In genomic region chr6:149648148-149649145, GRCh38 we compare ENCODE assay signal across 1 cellular context.
TF ChIP-seq lines count a peak whose summit lies in the region.

Gene KATNA1 (minus strand): TSS chr6:149648714. CDS start chr6:149638547, 10,167 bp downstream.

TF ChIP-seq in HepG2, 621 proteins besides CTCF, POLR2A, EP300 and RAD21 (continued from another document and continues in another):
- TF ChIP-seq ARID4A (CRISPR knock-in tag; IDR thresholded peaks at IDR 0.05; ENCODE audit: borderline replicate concordance) (peak; percentile 98), RNF219 (CRISPR knock-in tag; IDR thresholded peaks at IDR 0.05) (peak; percentile 94; the same call in 1 of the 2 replicates), ADNP (CRISPR knock-in tag; IDR thresholded peaks at IDR 0.05) (no peak), NR3C1 (CRISPR knock-in tag; IDR thresholded peaks at IDR 0.05) (no peak), ZBTB7B (CRISPR knock-in tag; IDR thresholded peaks at IDR 0.05) (peak; percentile 94), ZNF331 (CRISPR knock-in tag; IDR thresholded peaks at IDR 0.05) (peak; percentile 97), SPEN (CRISPR knock-in tag; IDR thresholded peaks at IDR 0.05; ENCODE audit: low read depth) (peak; percentile 98), HOXD1 (CRISPR knock-in tag; IDR thresholded peaks at IDR 0.05) (peak; percentile 93; the same call in 1 of the 2 replicates), RFX3 (CRISPR knock-in tag; IDR thresholded peaks at IDR 0.05) (no peak), HDAC2 (CRISPR knock-in tag; IDR thresholded peaks at IDR 0.05) (peak; percentile 95), HIVEP1 (CRISPR knock-in tag; IDR thresholded peaks at IDR 0.05) (peak; percentile 95), HHEX (CRISPR knock-in tag; IDR thresholded peaks at IDR 0.05) (0 out of 2 replicates have a peak, but pooled peaks have one; percentile 27), TMF1 (CRISPR knock-in tag; IDR thresholded peaks at IDR 0.05; ENCODE audit: low read depth) (peak; percentile 98), ZNF235 (CRISPR knock-in tag; IDR thresholded peaks at IDR 0.05; ENCODE audit: borderline replicate concordance) (peak; percentile 30; the same call in 1 of the 2 replicates), GATAD1 (CRISPR knock-in tag; IDR thresholded peaks at IDR 0.05) (peak; percentile 88), ZNF337 (CRISPR knock-in tag; IDR thresholded peaks at IDR 0.05; ENCODE audit: borderline replicate concordance, low read depth) (peak; percentile 100), E2F1 (CRISPR knock-in tag; IDR thresholded peaks at IDR 0.05) (peak; percentile 96), SAP130 (CRISPR knock-in tag; IDR thresholded peaks at IDR 0.05; ENCODE audit: low read depth) (peak; percentile 99), ARNT (IDR thresholded peaks at IDR 0.05) (no peak), ZGPAT (CRISPR knock-in tag; IDR thresholded peaks at IDR 0.05) (peak; percentile 100), ZNF772 (CRISPR knock-in tag; IDR thresholded peaks at IDR 0.05) (peak; percentile 100), CREBL2 (CRISPR knock-in tag; IDR thresholded peaks at IDR 0.05; ENCODE audit: borderline replicate concordance) (peak; percentile 99; the same call in 1 of the 2 replicates), SP2 (CRISPR knock-in tag; IDR thresholded peaks at IDR 0.05) (peak; percentile 57; the same call in 1 of the 2 replicates), PHB2 (IDR thresholded peaks at IDR 0.05; ENCODE audit: partially characterized antibody) (no peak), ZNF468 (CRISPR knock-in tag; IDR thresholded peaks at IDR 0.05) (peak; percentile 66; the same call in 1 of the 2 replicates), TBP (CRISPR knock-in tag; IDR thresholded peaks at IDR 0.05) (no peak), GMEB1 (CRISPR knock-in tag; IDR thresholded peaks at IDR 0.05; ENCODE audit: borderline replicate concordance) (peak; percentile 96), MYC (CRISPR knock-in tag; IDR thresholded peaks at IDR 0.05; ENCODE audit: borderline replicate concordance) (peak; percentile 96), ZBTB46 (CRISPR knock-in tag; IDR thresholded peaks at IDR 0.05; ENCODE audit: borderline replicate concordance) (0 out of 2 replicates have a peak, but pooled peaks have one; percentile 93), GABPA (IDR thresholded peaks at IDR 0.05; ENCODE audit: low read depth, low read length) (peak; percentile 79), GABPA (CRISPR knock-in tag; IDR thresholded peaks at IDR 0.05; ENCODE audit: low read depth) (peak; percentile 91), MIXL1 (CRISPR knock-in tag; IDR thresholded peaks at IDR 0.05) (peak; percentile 92), ZNF883 (CRISPR knock-in tag; IDR thresholded peaks at IDR 0.05; ENCODE audit: not compliant biosample characterization) (peak; percentile 100), ZNF792 (CRISPR knock-in tag; IDR thresholded peaks at IDR 0.05) (peak; percentile 99), ASH2L (IDR thresholded peaks at IDR 0.05; ENCODE audit: insufficient read length, low read depth, low read length) (peak; percentile 94), ZFP90 (CRISPR knock-in tag; IDR thresholded peaks at IDR 0.05; ENCODE audit: borderline replicate concordance) (peak; percentile 98), POGK (CRISPR knock-in tag; conservative IDR thresholded peaks at IDR 0.05) (peak; percentile 99), ZNF44 (CRISPR knock-in tag; IDR thresholded peaks at IDR 0.05) (peak; percentile 97), ZNF431 (CRISPR knock-in tag; IDR thresholded peaks at IDR 0.05; ENCODE audit: borderline replicate concordance, low read depth) (peak; percentile 99), CENPX (CRISPR knock-in tag; IDR thresholded peaks at IDR 0.05) (no peak), ZNF207 (IDR thresholded peaks at IDR 0.05; ENCODE audit: borderline replicate concordance) (no peak), ZNF644 (CRISPR knock-in tag; IDR thresholded peaks at IDR 0.05; ENCODE audit: low read depth) (peak; percentile 34; the same call in 1 of the 2 replicates), ZNF83 (CRISPR knock-in tag; IDR thresholded peaks at IDR 0.05; ENCODE audit: borderline replicate concordance) (peak; percentile 99), NFRKB (IDR thresholded peaks at IDR 0.05) (no peak), ZXDC (CRISPR knock-in tag; IDR thresholded peaks at IDR 0.05) (peak; percentile 97), FOXK2 (IDR thresholded peaks at IDR 0.05) (peak; percentile 90), ZNF839 (CRISPR knock-in tag; IDR thresholded peaks at IDR 0.05; ENCODE audit: borderline replicate concordance) (peak; percentile 98; the same call in 1 of the 2 replicates), ZFP37 (CRISPR knock-in tag; IDR thresholded peaks at IDR 0.05; ENCODE audit: borderline replicate concordance) (peak; percentile 98; the same call in 1 of the 2 replicates), CREM (IDR thresholded peaks at IDR 0.05) (no peak), CREM (CRISPR knock-in tag; IDR thresholded peaks at IDR 0.05) (no peak), RFXAP (CRISPR knock-in tag; IDR thresholded peaks at IDR 0.05; ENCODE audit: borderline replicate concordance) (peak; percentile 97), MBD4 (IDR thresholded peaks at IDR 0.05; ENCODE audit: borderline replicate concordance, low read length) (no peak), CHD4 (IDR thresholded peaks at IDR 0.05; ENCODE audit: borderline replicate concordance, low read length) (no peak)
